Comparison of ENCODE assay signal across 20 cellular contexts in genomic region chr20:40189621-40190020, GRCh38.
"Had no signal": no experiment of that assay in that cellular context is flagged by ENCODE, and none has a peak within 500 bp of the region (broad histone marks: within the 10 kb centered on the region; RNA-seq: fewer than 3 reads in every experiment).

No MANE protein-coding gene starts in this region.

- H3K4me3 Mint-ChIP-seq: activated CD8-positive, alpha-beta T cell treated with anti-CD3 and anti-CD28 coated beads for 36 hours; activated naive CD8-positive, alpha-beta T cell treated with anti-CD3 and anti-CD28 coated beads for 36 hours; activated T-helper 17 cell treated with anti-CD3 and anti-CD28 coated beads, Interleukin-2, amount 50 U/mL, for 72 hours; natural killer cell; stimulated activated memory B cell treated with anti-CD40 and anti-IgM and Interleukin-4, amounts not matched to agents 10 μg/mL and 1 μg/mL and 100 μg/mL, for 72 hours; T-cell had no signal

- H3K27ac ChIP-seq: dorsolateral prefrontal cortex, gastroesophageal sphincter, pancreas, right lobe of liver, thoracic aorta, upper lobe of right lung had no signal

- H3K4me1 ChIP-seq: gastroesophageal sphincter, pancreas, right lobe of liver, upper lobe of right lung had no signal

- H3K27me3 ChIP-seq: gastroesophageal sphincter, pancreas, right lobe of liver, upper lobe of right lung had no signal

- ATAC-seq: activated CD8-positive, alpha-beta T cell treated with anti-CD3 and anti-CD28 coated beads for 36 hours; activated T-helper 17 cell treated with anti-CD3 and anti-CD28 coated beads, Interleukin-2, amount 50 U/mL, for 72 hours; gastroesophageal sphincter; natural killer cell; pancreas; right lobe of liver; stimulated activated memory B cell treated with anti-CD40 and anti-IgM and Interleukin-4, amounts not matched to agents 10 μg/mL and 1 μg/mL and 100 μg/mL, for 72 hours; T-cell; upper lobe of right lung had no signal

- H3K4me3 ChIP-seq: dorsolateral prefrontal cortex, gastroesophageal sphincter, pancreas, right lobe of liver, thoracic aorta, upper lobe of right lung had no signal

- H3K9me3 ChIP-seq: gastroesophageal sphincter, pancreas, right lobe of liver, thoracic aorta, upper lobe of right lung had no signal

- H3K36me3 ChIP-seq: gastroesophageal sphincter, pancreas, right lobe of liver, thoracic aorta, upper lobe of right lung had no signal

- H3K4me1 Mint-ChIP-seq: activated naive CD8-positive, alpha-beta T cell treated with anti-CD3 and anti-CD28 coated beads for 36 hours; activated T-helper 17 cell treated with anti-CD3 and anti-CD28 coated beads, Interleukin-2, amount 50 U/mL, for 72 hours; natural killer cell; stimulated activated memory B cell treated with anti-CD40 and anti-IgM and Interleukin-4, amounts not matched to agents 10 μg/mL and 1 μg/mL and 100 μg/mL, for 72 hours; T-cell had no signal

- H3K27ac Mint-ChIP-seq: activated CD8-positive, alpha-beta T cell treated with anti-CD3 and anti-CD28 coated beads for 36 hours; activated naive CD8-positive, alpha-beta T cell treated with anti-CD3 and anti-CD28 coated beads for 36 hours; activated T-helper 17 cell treated with anti-CD3 and anti-CD28 coated beads, Interleukin-2, amount 50 U/mL, for 72 hours; natural killer cell; stimulated activated memory B cell treated with anti-CD40 and anti-IgM and Interleukin-4, amounts not matched to agents 10 μg/mL and 1 μg/mL and 100 μg/mL, for 72 hours; T-cell had no signal

- H3K9me3 Mint-ChIP-seq: activated CD8-positive, alpha-beta T cell treated with anti-CD3 and anti-CD28 coated beads for 36 hours; activated naive CD8-positive, alpha-beta T cell treated with anti-CD3 and anti-CD28 coated beads for 36 hours; activated T-helper 17 cell treated with anti-CD3 and anti-CD28 coated beads, Interleukin-2, amount 50 U/mL, for 72 hours; stimulated activated memory B cell treated with anti-CD40 and anti-IgM and Interleukin-4, amounts not matched to agents 10 μg/mL and 1 μg/mL and 100 μg/mL, for 72 hours; T-cell had no signal

- DNase-seq: activated CD4-positive, alpha-beta T cell treated with anti-CD3 and anti-CD28 coated beads for 48 hours; activated CD4-positive, CD25-positive, alpha-beta regulatory T cell; activated CD8-positive, alpha-beta T cell treated with anti-CD3 and anti-CD28 coated beads for 36 hours; activated naive CD4-positive, alpha-beta T cell; activated naive CD8-positive, alpha-beta T cell treated with anti-CD3 and anti-CD28 coated beads for 36 hours; activated T-cell treated with anti-CD3 and anti-CD28 coated beads, Interleukin-2, amount 50 U/mL, for 1 hour; amniotic stem cell; caudate nucleus; dorsolateral prefrontal cortex; natural killer cell; pancreas; right lobe of liver; stimulated activated CD4-positive, alpha-beta T cell treated with anti-CD3 and anti-CD28 coated beads, Interleukin-4, amount 100 ng/mL, for 4 hours; T-cell; T-helper 9 cell; upper lobe of right lung had no signal
